In genomic region chr6:159971341-159972178, GRCh38 we compare ENCODE assay signal across 12 cellular contexts. TPM values are rescaled to one million over a fixed set of nuclear protein-coding genes. Genes with fewer than 3 reads are reported as not detected.
DNase-seq lines count a peak whose midpoint lies in the region; ATAC-seq lines count a peak whose summit lies in the region.
"Had no signal": no experiment of that assay in that cellular context is flagged by ENCODE, and none has a peak within 500 bp of the region (broad histone marks: within the 10 kb centered on the region; RNA-seq: fewer than 3 reads in every experiment).

No MANE protein-coding gene starts in this region.

- peaks cover 39% of the 10 kb centered on the region for H3K36me3 Mint-ChIP-seq in activated T-cell treated with anti-CD3 and anti-CD28 coated beads, Interleukin-2, amount 50 U/mL, for 24 hours (ENCODE audit: low read depth)
- peaks cover 14% of the 10 kb centered on the region for H3K36me3 Mint-ChIP-seq in activated CD4-positive, alpha-beta memory T cell treated with anti-CD3 and anti-CD28 coated beads, Interleukin-2, amount 10 ng/mL, durations not matched to agents 7 days and 5 days (ENCODE audit: low read depth)
- peaks cover 0 to 4% (median 0%) of the 10 kb centered on the region in 3 donors for H3K36me3 Mint-ChIP-seq in immature natural killer cell
- peaks cover 56% of the 10 kb centered on the region for H3K36me3 Mint-ChIP-seq in stimulated activated effector memory CD8-positive, alpha-beta T cell treated with anti-CD3 and anti-CD28 coated beads, Interleukin-12 subunit alpha, Interleukin-12 subunit beta, amount 100 ng/mL, for 72 hours

- DNase-seq in activated T-cell treated with anti-CD3 and anti-CD28 coated beads, Interleukin-2, amount 50 U/mL, for 24 hours = no peak
- no peak for DNase-seq in activated T-cell treated with anti-CD3 and anti-CD28 coated beads, Interleukin-2, amount 50 U/mL, for 48 hours
- DNase-seq in activated CD4-positive, alpha-beta memory T cell treated with anti-CD3 and anti-CD28 coated beads, Interleukin-2, amount 10 ng/mL, durations not matched to agents 7 days and 5 days = no peak
- DNase-seq in immature natural killer cell = no peak
- DNase-seq in stimulated activated effector memory CD8-positive, alpha-beta T cell treated with anti-CD3 and anti-CD28 coated beads, Interleukin-12 subunit alpha, Interleukin-12 subunit beta, amount 100 ng/mL, for 72 hours (ENCODE audit: low spot score in 2 of 2) = no peak
- no peak for DNase-seq in cerebellar cortex (ENCODE audit: low spot score)
- DNase-seq in AG08396 (ENCODE audit: low spot score) = no peak
- DNase-seq: ACHN, caudate nucleus, NCI-H2227 treated with DMSO at 0.1 percent for 48 hours had no signal

- peaks cover 72% of the 10 kb centered on the region for H3K4me1 Mint-ChIP-seq in activated T-cell treated with anti-CD3 and anti-CD28 coated beads, Interleukin-2, amount 50 U/mL, for 24 hours (ENCODE audit: low read depth)
- H3K4me1 Mint-ChIP-seq in activated CD4-positive, alpha-beta memory T cell treated with anti-CD3 and anti-CD28 coated beads, Interleukin-2, amount 10 ng/mL, durations not matched to agents 7 days and 5 days = peaks cover 69% of the 10 kb centered on the region
- H3K4me1 Mint-ChIP-seq in immature natural killer cell = peaks cover 67 to 73% of the 10 kb centered on the region in 2 donors
- H3K4me1 Mint-ChIP-seq in stimulated activated effector memory CD8-positive, alpha-beta T cell treated with anti-CD3 and anti-CD28 coated beads, Interleukin-12 subunit alpha, Interleukin-12 subunit beta, amount 100 ng/mL, for 72 hours = peaks cover 60% of the 10 kb centered on the region

- CTCF ChIA-PET in activated CD4-positive, alpha-beta memory T cell treated with anti-CD3 and anti-CD28 coated beads, Interleukin-2, amount 10 ng/mL, durations not matched to agents 7 days and 5 days (lab: Charles Lee) = no interaction called here

- H3K27ac Mint-ChIP-seq in activated T-cell treated with anti-CD3 and anti-CD28 coated beads, Interleukin-2, amount 50 U/mL, for 24 hours = peak overlapping the region; percentile 71
- H3K27ac Mint-ChIP-seq in activated CD4-positive, alpha-beta memory T cell treated with anti-CD3 and anti-CD28 coated beads, Interleukin-2, amount 10 ng/mL, durations not matched to agents 7 days and 5 days = peak overlapping the region; percentile 51
- peak overlapping the region; percentile 82 to 98 (median 96) for H3K27ac Mint-ChIP-seq in immature natural killer cell
- H3K27ac Mint-ChIP-seq in stimulated activated effector memory CD8-positive, alpha-beta T cell treated with anti-CD3 and anti-CD28 coated beads, Interleukin-12 subunit alpha, Interleukin-12 subunit beta, amount 100 ng/mL, for 72 hours = no peak overlapping the region

- no peaks in the 10 kb centered on the region for H3K27me3 Mint-ChIP-seq in activated T-cell treated with anti-CD3 and anti-CD28 coated beads, Interleukin-2, amount 50 U/mL, for 24 hours
- peaks cover 3% of the 10 kb centered on the region for H3K27me3 Mint-ChIP-seq in activated CD4-positive, alpha-beta memory T cell treated with anti-CD3 and anti-CD28 coated beads, Interleukin-2, amount 10 ng/mL, durations not matched to agents 7 days and 5 days
- H3K27me3 Mint-ChIP-seq in immature natural killer cell (ENCODE audit: low read depth in 3 of 3) = peaks cover 7 to 19% (median 8%) of the 10 kb centered on the region in 3 donors

- peak overlapping the region; percentile 94 for H3K4me3 Mint-ChIP-seq in activated T-cell treated with anti-CD3 and anti-CD28 coated beads, Interleukin-2, amount 50 U/mL, for 24 hours
- H3K4me3 Mint-ChIP-seq in activated CD4-positive, alpha-beta memory T cell treated with anti-CD3 and anti-CD28 coated beads, Interleukin-2, amount 10 ng/mL, durations not matched to agents 7 days and 5 days = peak overlapping the region; percentile 31
- peak overlapping the region; percentile 92 to 98 (median 96) for H3K4me3 Mint-ChIP-seq in immature natural killer cell
- H3K4me3 Mint-ChIP-seq in stimulated activated effector memory CD8-positive, alpha-beta T cell treated with anti-CD3 and anti-CD28 coated beads, Interleukin-12 subunit alpha, Interleukin-12 subunit beta, amount 100 ng/mL, for 72 hours = peak overlapping the region; percentile 78

- no peak for ATAC-seq in stimulated activated effector memory CD8-positive, alpha-beta T cell treated with anti-CD3 and anti-CD28 coated beads, Interleukin-12 subunit alpha, Interleukin-12 subunit beta, amount 100 ng/mL, for 72 hours
- ATAC-seq in HG02759 (IDR thresholded peaks at IDR 0.05; ENCODE audit: unreplicated experiment) = no peak
- ATAC-seq: Panc1 had no signal

- H3K9me3 Mint-ChIP-seq in activated T-cell treated with anti-CD3 and anti-CD28 coated beads, Interleukin-2, amount 50 U/mL, for 24 hours = no peaks in the 10 kb centered on the region
- H3K9me3 Mint-ChIP-seq in activated CD4-positive, alpha-beta memory T cell treated with anti-CD3 and anti-CD28 coated beads, Interleukin-2, amount 10 ng/mL, durations not matched to agents 7 days and 5 days = no peaks in the 10 kb centered on the region
- no peaks in the 10 kb centered on the region for H3K9me3 Mint-ChIP-seq in immature natural killer cell
- no peaks in the 10 kb centered on the region for H3K9me3 Mint-ChIP-seq in stimulated activated effector memory CD8-positive, alpha-beta T cell treated with anti-CD3 and anti-CD28 coated beads, Interleukin-12 subunit alpha, Interleukin-12 subunit beta, amount 100 ng/mL, for 72 hours

- POLR2A ChIA-PET in activated CD4-positive, alpha-beta memory T cell treated with anti-CD3 and anti-CD28 coated beads, Interleukin-2, amount 10 ng/mL, durations not matched to agents 7 days and 5 days (lab: Charles Lee) = interaction anchor here (0.7 to 6.1 kb wide), 4 partner anchors 9 to 56 kb away, joined by 3 to 89 read pairs (median 29); no protein-coding TSS in a partner anchor

RNA-seq across cellular contexts. Expression of gene IGF2R, which starts 2.7 kb away (rescaled TPM):
- 10 to 100 TPM; 66.9 to 70.9 TPM for total RNA-seq in activated CD4-positive, alpha-beta memory T cell treated with anti-CD3 and anti-CD28 coated beads, Interleukin-2, amount 10 ng/mL, durations not matched to agents 7 days and 5 days
- polyA plus RNA-seq in immature natural killer cell = 10 to 100 TPM; 17.2 to 54.9 (median 21.4) TPM

Comparison
In these comparisons a context has a peak if more than half of its experiments do, and no peak if none do; other contexts are left out.
1. H3K4me3 Mint-ChIP-seq: peak in every context shown above with its lines; median percentile 96 in immature natural killer cell; 94 in activated T-cell treated with anti-CD3 and anti-CD28 coated beads, Interleukin-2, amount 50 U/mL, for 24 hours; 78 in stimulated activated effector memory CD8-positive, alpha-beta T cell treated with anti-CD3 and anti-CD28 coated beads, Interleukin-12 subunit alpha, Interleukin-12 subunit beta, amount 100 ng/mL, for 72 hours; 31 in activated CD4-positive, alpha-beta memory T cell treated with anti-CD3 and anti-CD28 coated beads, Interleukin-2, amount 10 ng/mL, durations not matched to agents 7 days and 5 days.